8 cellular contexts compared by ENCODE assay signal in the genomic region with DNA sequence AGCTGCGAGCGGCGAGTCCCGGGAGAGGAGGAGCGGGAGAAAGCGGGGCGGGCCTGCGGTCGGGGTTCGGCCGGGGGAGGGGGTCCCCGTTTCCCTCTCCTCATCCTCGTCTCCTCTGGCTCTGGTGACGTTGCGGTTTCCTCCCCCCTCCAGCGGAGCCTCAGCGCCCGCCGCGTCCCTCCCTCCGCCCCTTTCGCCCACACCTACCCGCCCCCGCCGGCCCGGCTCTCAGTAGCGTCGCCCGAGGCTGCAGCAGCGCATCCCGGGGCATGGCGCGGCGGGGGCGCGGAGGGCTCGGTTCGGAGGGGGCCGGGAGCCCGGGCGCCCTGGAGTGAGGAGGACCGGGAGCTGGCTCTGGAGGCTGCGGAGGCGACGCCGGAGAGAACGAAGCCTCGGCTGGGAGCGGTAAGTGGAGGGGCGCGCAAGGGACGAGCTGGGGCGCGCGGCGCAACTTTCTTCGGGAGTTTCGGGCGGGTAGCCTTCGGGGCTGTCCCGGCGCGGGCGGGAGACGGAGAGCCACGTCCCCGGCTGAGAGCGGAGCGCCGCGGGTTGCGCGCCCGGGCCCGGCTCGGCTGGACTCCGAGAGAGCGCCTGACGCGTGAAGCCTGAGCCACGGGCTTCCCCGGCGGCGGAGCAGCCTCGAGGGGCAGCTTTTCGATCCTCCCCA.
DNase-seq lines count a peak whose midpoint lies in the region; ATAC-seq and TF ChIP-seq lines count a peak whose summit lies in the region.

A gene (plus strand): TSS at position 231 of the 667 bp plus-strand sequence. CDS start 28,304 bp downstream, outside the sequence.

- H3K9ac ChIP-seq in mucosa of stomach (ENCODE audit: low read length), result peak within 1 kb of the TSS; percentile 83

- H3K27me3 ChIP-seq in mucosa of stomach (ENCODE audit: control insufficient read depth, insufficient read depth, low read length), result peaks cover 33% of the 10 kb centered on the region

- peak in 2 of 3 experiments; percentile 50 to 55 for DNase-seq in NCI-H1417 (lab: John Stamatoyannopoulos, UW)
- DNase-seq in NCI-H1417 treated with DMSO at 0.1 percent for 48 hours (lab: John Stamatoyannopoulos, UW), result no peak
- peak; percentile 31 for DNase-seq in NCI-H2171 treated with DMSO at 0.1 percent for 48 hours (lab: John Stamatoyannopoulos, UW)
- DNase-seq in activated T-cell treated with anti-CD3 and anti-CD28 coated beads for 48 hours (ENCODE audit: low read depth), result peak; percentile 36
- DNase-seq in erythroblast (lab: John Stamatoyannopoulos, UW), result peak; percentile 44 to 53
- peak; percentile 22 for DNase-seq in stimulated activated CD8-positive, alpha-beta memory T cell treated with anti-CD3 and anti-CD28 coated beads, Interleukin-7, amount 100 ng/mL, for 24 hours (ENCODE audit: low read depth)

- peak within 1 kb of the TSS; percentile 48 for H3K4me3 ChIP-seq in mucosa of stomach (ENCODE audit: low read length)

- H3K4me1 ChIP-seq in mucosa of stomach (ENCODE audit: control insufficient read depth, insufficient read depth, low read length), result peaks cover 4% of the 10 kb centered on the region

- H3K9me3 ChIP-seq in mucosa of stomach (ENCODE audit: control insufficient read depth, low read length), result no peaks in the 10 kb centered on the region

- no peak for TF ChIP-seq POLR2A in erythroblast (IDR thresholded peaks at IDR 0.05; ENCODE audit: low read length)

- ATAC-seq in HG02678 (IDR thresholded peaks at IDR 0.05; ENCODE audit: unreplicated experiment), result peak; percentile 73

- no peaks in the 10 kb centered on the region for H3K36me3 ChIP-seq in mucosa of stomach (ENCODE audit: control insufficient read depth, insufficient read depth, low read length)
